ENCODE assay signal across 24 cellular contexts in the genomic region with DNA sequence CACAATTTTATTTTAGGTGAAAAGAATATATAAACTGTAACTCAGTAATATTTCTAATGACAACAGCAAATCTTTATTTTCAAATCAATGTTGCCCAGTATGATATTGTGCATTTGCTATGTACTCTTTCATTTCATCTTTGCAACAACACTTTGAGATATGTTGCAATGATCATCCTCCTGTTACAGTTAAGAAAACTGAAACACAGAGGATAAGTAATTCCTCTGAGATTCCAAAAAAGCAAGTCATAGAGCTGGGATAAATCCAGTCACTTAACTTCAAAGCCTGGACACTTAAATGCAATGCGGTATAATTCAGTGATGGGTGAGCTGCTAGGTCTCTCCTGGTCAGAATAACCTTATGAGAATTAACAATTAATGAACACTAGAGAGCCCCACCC.
"Had no signal": no experiment of that assay in that cellular context is flagged by ENCODE, and none has a peak within 500 bp of the region (broad histone marks: within the 10 kb centered on the region; RNA-seq: fewer than 3 reads in every experiment).

No MANE protein-coding gene starts in this region.

- H2AFZ ChIP-seq: neural progenitor cell had no signal

- H3K27ac ChIP-seq: brain microvascular endothelial cell, epithelial cell of prostate, left lung, neural progenitor cell, ovary, sigmoid colon, stomach, thoracic aorta, upper lobe of right lung had no signal

- H3K9ac ChIP-seq: neural progenitor cell had no signal

- H3K4me3 ChIP-seq: left lung, neural progenitor cell, ovary, sigmoid colon, stomach, thoracic aorta, upper lobe of right lung had no signal

- ATAC-seq: effector memory CD8-positive, alpha-beta T cell; left lung; upper lobe of right lung had no signal

- H3K4me1 ChIP-seq: left lung, neural progenitor cell, sigmoid colon, stomach, upper lobe of right lung had no signal

- H3K27me3 ChIP-seq: brain microvascular endothelial cell, left lung, neural progenitor cell, ovary, sigmoid colon, stomach, upper lobe of right lung had no signal

- DNase-seq: activated CD4-positive, alpha-beta T cell treated with anti-CD3 and anti-CD28 coated beads for 1 hour; activated CD4-positive, alpha-beta T cell treated with anti-CD3 and anti-CD28 coated beads, Interleukin-2, amount 50 U/mL, for 48 hours; activated effector memory CD4-positive, alpha-beta T cell treated with anti-CD3 and anti-CD28 coated beads, Interleukin-2, amount 50 U/mL, for 16 hours; activated T-cell treated with anti-CD3 and anti-CD28 coated beads, Interleukin-2, amount 50 U/mL, for 48 hours; anterior cingulate cortex; brain microvascular endothelial cell; cerebellar nuclear complex; dermis blood vessel endothelial cell; effector memory CD8-positive, alpha-beta T cell; hippocampal formation; kidney; left lung; mammary epithelial cell; naive B cell; ovary; sigmoid colon; stimulated activated CD4-positive, alpha-beta T cell treated with anti-CD3 and anti-CD28 coated beads, Interleukin-12 subunit alpha, Interleukin-12 subunit beta, amount 100 ng/mL, for 4 hours; stimulated activated CD4-positive, alpha-beta T cell treated with anti-CD3 and anti-CD28 coated beads, Interleukin-2, amount 100 ng/mL, for 24 hours; stomach; T1000; upper lobe of right lung had no signal

- H3K9me3 ChIP-seq: left lung, ovary, sigmoid colon, stomach, thoracic aorta, upper lobe of right lung had no signal

- H3K36me3 ChIP-seq: brain microvascular endothelial cell, left lung, neural progenitor cell, ovary, sigmoid colon, stomach, thoracic aorta, upper lobe of right lung had no signal

- H3K4me2 ChIP-seq: neural progenitor cell had no signal
